ENCODE assay signal across 9 cellular contexts in genomic region chr5:93899026-93899600, GRCh38.
DNase-seq lines count a peak whose midpoint lies in the region; ATAC-seq and TF ChIP-seq lines count a peak whose summit lies in the region.
"Had no signal": no experiment of that assay in that cellular context is flagged by ENCODE, and none has a peak within 500 bp of the region (broad histone marks: within the 10 kb centered on the region; RNA-seq: fewer than 3 reads in every experiment).

No MANE protein-coding gene starts in this region.

- TF ChIP-seq POLR2A in Peyer's patch (IDR thresholded peaks at IDR 0.05) = no peak

- CTCF ChIA-PET in naive thymus-derived CD4-positive, alpha-beta T cell (lab: Charles Lee) = interaction anchor here (0.6 to 1.2 kb wide), 2 partner anchors 14 to 201 kb away, joined by 3 to 4 read pairs; no protein-coding TSS in a partner anchor

- H3K4me3 ChIP-seq in Peyer's patch = no peak overlapping the region
- H3K4me3 ChIP-seq in naive thymus-derived CD4-positive, alpha-beta T cell (ENCODE audit: low read length) = no peak overlapping the region
- H3K4me3 ChIP-seq: BLaER1 had no signal

- H3K27me3 Mint-ChIP-seq in naive thymus-derived CD4-positive, alpha-beta T cell = no peaks in the 10 kb centered on the region

- POLR2A ChIA-PET in naive thymus-derived CD4-positive, alpha-beta T cell (lab: Charles Lee) = no interaction called here

- peak; percentile 88 for ATAC-seq in HG02759 (IDR thresholded peaks at IDR 0.05; ENCODE audit: unreplicated experiment)
- ATAC-seq in naive thymus-derived CD4-positive, alpha-beta T cell = peak; percentile 37
- ATAC-seq in left ventricle myocardium superior = no peak

- H3K36me3 Mint-ChIP-seq in naive thymus-derived CD4-positive, alpha-beta T cell = peaks cover 0 to 16% (median 0%) of the 10 kb centered on the region in 5 donors

- no peaks in the 10 kb centered on the region for H3K9me3 ChIP-seq in Peyer's patch
- H3K9me3 ChIP-seq in naive thymus-derived CD4-positive, alpha-beta T cell (ENCODE audit: control insufficient read depth in 2 of 3, low read length in 3 of 3) = no peaks in the 10 kb centered on the region
- H3K9me3 ChIP-seq: BLaER1 had no signal

- peak in 4 of 6 experiments; percentile 20 to 39 (median 31) for TF ChIP-seq CTCF in Peyer's patch (IDR thresholded peaks at IDR 0.05)

- H3K27me3 ChIP-seq in Peyer's patch = no peaks in the 10 kb centered on the region
- no peaks in the 10 kb centered on the region for H3K27me3 ChIP-seq in naive thymus-derived CD4-positive, alpha-beta T cell (ENCODE audit: control insufficient read depth in 2 of 2, insufficient read depth in 2 of 2, low read length in 2 of 2)
- H3K27me3 ChIP-seq: BLaER1 had no signal

- intact Hi-C loops in naive thymus-derived CD4-positive, alpha-beta T cell (cut with micrococcal nuclease) = no loop called here
- intact Hi-C loops in left ventricle myocardium superior (cut with micrococcal nuclease) = no loop called here

- DNase-seq in NCI-H1105 treated with DMSO at 0.1 percent for 48 hours (lab: John Stamatoyannopoulos, UW) (peak; percentile 4), NCI-H1105 (lab: John Stamatoyannopoulos, UW) (no peak), Peyer's patch (no peak), cerebellar cortex (ENCODE audit: low spot score) (no peak), left ventricle myocardium superior (no peak), NCI-H1048 (lab: John Stamatoyannopoulos, UW) (no peak)
- no peak for DNase-seq in naive thymus-derived CD4-positive, alpha-beta T cell

- H3K4me1 Mint-ChIP-seq in naive thymus-derived CD4-positive, alpha-beta T cell = peaks cover 0 to 8% (median 0%) of the 10 kb centered on the region in 7 donors

- H3K9me3 Mint-ChIP-seq in naive thymus-derived CD4-positive, alpha-beta T cell = no peaks in the 10 kb centered on the region

- no peaks in the 10 kb centered on the region for H3K36me3 ChIP-seq in Peyer's patch
- H3K36me3 ChIP-seq in naive thymus-derived CD4-positive, alpha-beta T cell (ENCODE audit: control insufficient read depth in 2 of 3, insufficient read depth in 3 of 3, low read length in 3 of 3) = no peaks in the 10 kb centered on the region
- H3K36me3 ChIP-seq: BLaER1 had no signal

- no peak overlapping the region for H3K4me3 Mint-ChIP-seq in naive thymus-derived CD4-positive, alpha-beta T cell

- H3K27ac Mint-ChIP-seq in naive thymus-derived CD4-positive, alpha-beta T cell = no peak overlapping the region

- no peak overlapping the region for H3K27ac ChIP-seq in Peyer's patch
- H3K27ac ChIP-seq in naive thymus-derived CD4-positive, alpha-beta T cell (ENCODE audit: low read depth, low read length) = no peak overlapping the region
- H3K27ac ChIP-seq: BLaER1 had no signal

- no peaks in the 10 kb centered on the region for H3K4me1 ChIP-seq in Peyer's patch
- H3K4me1 ChIP-seq in naive thymus-derived CD4-positive, alpha-beta T cell (ENCODE audit: control insufficient read depth in 2 of 2, insufficient read depth in 2 of 2, low read length in 2 of 2) = no peaks in the 10 kb centered on the region
- H3K4me1 ChIP-seq: BLaER1 had no signal
